In the genomic region with DNA sequence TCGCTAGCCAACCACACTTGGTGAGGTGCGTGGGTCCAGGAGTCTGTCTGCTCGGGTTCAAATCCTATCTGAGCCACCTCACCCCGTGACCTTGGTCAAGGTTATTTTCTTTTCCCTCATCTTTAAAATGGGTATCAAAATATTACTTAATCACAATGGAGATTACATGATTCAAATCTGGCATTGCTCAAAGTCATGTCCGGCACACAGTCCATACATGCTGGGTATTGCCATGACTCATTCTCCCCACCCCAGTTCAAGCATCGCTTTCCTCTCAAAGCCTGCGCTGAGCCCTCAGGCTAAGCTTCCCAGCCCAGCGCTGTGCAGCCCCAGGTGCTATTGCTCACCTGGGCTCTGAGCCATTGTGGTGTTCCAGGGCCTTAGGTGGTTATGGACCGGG, we compare ENCODE assay signal across 11 cellular contexts. TPM values are rescaled to one million over a fixed set of nuclear protein-coding genes. Genes with fewer than 3 reads are reported as not detected.
A peak's percentile ranks its signal among the peaks of the same experiment; 100 is the strongest.
DNase-seq lines count a peak whose midpoint lies in the region; TF ChIP-seq lines count a peak whose summit lies in the region.
"Had no signal": no experiment of that assay in that cellular context is flagged by ENCODE, and none has a peak within 500 bp of the region (broad histone marks: within the 10 kb centered on the region; RNA-seq: fewer than 3 reads in every experiment).

No MANE protein-coding gene starts in this region.

- H2AFZ ChIP-seq in parathyroid adenoma, result no peak overlapping the region

- peaks cover 6 to 10% of the 10 kb centered on the region in 2 donors for H3K4me1 ChIP-seq in esophagus (ENCODE audit: control insufficient read depth in 2 of 2, insufficient read depth in 2 of 2, low read length in 1 of 2)
- no peaks in the 10 kb centered on the region for H3K4me1 ChIP-seq in parathyroid adenoma
- H3K4me1 ChIP-seq: prostate gland had no signal

- peaks cover under 1% of the 10 kb centered on the region for H3K9me3 Mint-ChIP-seq in progenitor cell of endocrine pancreas (ENCODE audit: low read depth)

- H3K36me3 ChIP-seq in esophagus (ENCODE audit: control insufficient read depth in 2 of 2, insufficient read depth in 2 of 2, low read length in 1 of 2), result peaks cover 0 to 7% of the 10 kb centered on the region in 2 donors
- H3K36me3 ChIP-seq in parathyroid adenoma (ENCODE audit: control insufficient read depth, insufficient read depth, low read length), result no peaks in the 10 kb centered on the region
- H3K36me3 ChIP-seq: prostate gland had no signal

- H3K4me2 ChIP-seq in parathyroid adenoma (ENCODE audit: low read length), result no peak overlapping the region

- peaks cover 4% of the 10 kb centered on the region for H3K4me1 Mint-ChIP-seq in progenitor cell of endocrine pancreas (ENCODE audit: low read depth)

- DNase-seq in EL (peak; percentile 51), RPMI7951 (ENCODE audit: low read depth) (peak; percentile 14), progenitor cell of endocrine pancreas (ENCODE audit: low spot score, unreplicated experiment) (no peak), DMS 273 treated with DMSO at 0.1 percent for 48 hours (lab: John Stamatoyannopoulos, UW) (no peak), A172 (ENCODE audit: low spot score) (no peak), cortex of kidney (lab: John Stamatoyannopoulos, UW) (no peak)
- DNase-seq: left cardiac atrium, NCI-H1436 treated with DMSO at 0.1 percent for 48 hours had no signal

- H3K36me3 Mint-ChIP-seq in progenitor cell of endocrine pancreas (ENCODE audit: insufficient read depth), result peaks cover 9% of the 10 kb centered on the region

- peaks cover under 1% of the 10 kb centered on the region for H3K79me2 ChIP-seq in parathyroid adenoma

- TF ChIP-seq CTCF in parathyroid adenoma (IDR thresholded peaks at IDR 0.05), result no peak
- TF ChIP-seq CTCF in progenitor cell of endocrine pancreas (IDR thresholded peaks at IDR 0.05; ENCODE audit: unreplicated experiment), result no peak

- H3K27ac ChIP-seq in esophagus (ENCODE audit: low read depth in 2 of 2, low read length in 1 of 2) (peak overlapping the region; percentile 80 to 88), parathyroid adenoma (peak overlapping the region; percentile 29)
- H3K27ac ChIP-seq: prostate gland had no signal

- no peaks in the 10 kb centered on the region for H3K9me3 ChIP-seq in esophagus (ENCODE audit: control insufficient read depth in 2 of 2, insufficient read depth in 1 of 2, low read depth in 1 of 2, low read length in 1 of 2)
- H3K9me3 ChIP-seq in parathyroid adenoma (ENCODE audit: control insufficient read depth, low read length), result no peaks in the 10 kb centered on the region
- H3K9me3 ChIP-seq: prostate gland had no signal

- no peaks in the 10 kb centered on the region for H3K27me3 Mint-ChIP-seq in progenitor cell of endocrine pancreas

- no peaks in the 10 kb centered on the region for H3K27me3 ChIP-seq in esophagus (ENCODE audit: control insufficient read depth in 1 of 2, insufficient read depth in 2 of 2, low read length in 2 of 2)
- H3K27me3 ChIP-seq in parathyroid adenoma (ENCODE audit: control insufficient read depth, insufficient read depth, low read length), result no peaks in the 10 kb centered on the region

- 64 to 69% methylated on average over 9 of the region's 9 CpGs for WGBS in esophagus, 2 donors

- no peak overlapping the region for H3K9ac ChIP-seq in parathyroid adenoma

- H3K27ac Mint-ChIP-seq in progenitor cell of endocrine pancreas, result no peak overlapping the region

- no peak overlapping the region for H3K4me3 Mint-ChIP-seq in progenitor cell of endocrine pancreas (ENCODE audit: low read depth)

- no peak overlapping the region for H3K4me3 ChIP-seq in esophagus (ENCODE audit: low read depth in 1 of 2, low read length in 2 of 2)
- H3K4me3 ChIP-seq in parathyroid adenoma (ENCODE audit: low read depth, low read length), result no peak overlapping the region
- H3K4me3 ChIP-seq: prostate gland had no signal

RNA-seq across cellular contexts. Expression of a gene that starts 27.1 kb away (rescaled TPM):
- 60.2 and 62.6 TPM in 2 replicates for total RNA-seq in RPMI7951 (2014; rRNA removed; shearing (Covaris generic))
- 10 to 100 TPM; 50.0 to 71.2 TPM for polyA plus RNA-seq in esophagus
- 40.4 and 42.5 TPM in 2 replicates for total RNA-seq in progenitor cell of endocrine pancreas
- 85.9 and 90.5 TPM in 2 replicates for total RNA-seq in A172 (2014; rRNA removed; shearing (Covaris generic))

RNA-seq across cellular contexts. Expression of a gene that starts 41.6 kb away (rescaled TPM):
- 0.29 and 0.60 TPM in 2 replicates for total RNA-seq in RPMI7951 (2014; rRNA removed; shearing (Covaris generic))
- under 1 TPM; 0.59 to 0.75 TPM for polyA plus RNA-seq in esophagus
- 0.60 and 0.80 TPM in 2 replicates for total RNA-seq in progenitor cell of endocrine pancreas
- total RNA-seq in A172 (2014; rRNA removed; shearing (Covaris generic)), result 0.12 and 0.24 TPM in 2 replicates

RNA-seq across cellular contexts. Expression of a gene that starts 49.3 kb away (rescaled TPM):
- 25.1 and 37.7 TPM in 2 replicates for total RNA-seq in RPMI7951 (2014; rRNA removed; shearing (Covaris generic))
- polyA plus RNA-seq in esophagus, result 100 to 1,000 TPM; 302 to 549 TPM
- 57.4 and 61.6 TPM in 2 replicates for total RNA-seq in progenitor cell of endocrine pancreas
- total RNA-seq in A172 (2014; rRNA removed; shearing (Covaris generic)), result 12.9 and 15.0 TPM in 2 replicates

Comparison
In these comparisons a context has a peak if more than half of its experiments do, and no peak if none do; other contexts are left out.
1. DNase-seq: peak in EL (single experiment) and RPMI7951 (single experiment); none in progenitor cell of endocrine pancreas (single experiment), DMS 273 treated with DMSO at 0.1 percent for 48 hours (single experiment), A172 (single experiment) and cortex of kidney (single experiment).